Comparison of ENCODE assay signal across 19 cellular contexts in genomic region chr4:141107927-141108326, GRCh38. TPM values are rescaled to one million over a fixed set of nuclear protein-coding genes. Genes with fewer than 3 reads are reported as not detected.
A peak's percentile ranks its signal among the peaks of the same experiment; 100 is the strongest.
DNase-seq lines count a peak whose midpoint lies in the region; ATAC-seq, FAIRE-seq and TF ChIP-seq lines count a peak whose summit lies in the region.
"Had no signal": no experiment of that assay in that cellular context is flagged by ENCODE, and none has a peak within 500 bp of the region (broad histone marks: within the 10 kb centered on the region; RNA-seq: fewer than 3 reads in every experiment).

No MANE protein-coding gene starts in this region.

- no peaks in the 10 kb centered on the region for H4K20me1 ChIP-seq in astrocyte (ENCODE audit: insufficient read depth, low read length)
- H4K20me1 ChIP-seq: BLaER1 had no signal

- no peak overlapping the region for H4K8ac ChIP-seq in mesenchymal stem cell (ENCODE audit: low read length)

- peak; percentile 13 for FAIRE-seq in astrocyte (lab: Jason Lieb, UNC)
- FAIRE-seq: H54, HepG2 had no signal

- no peak overlapping the region for H2AK5ac ChIP-seq in mesenchymal stem cell (ENCODE audit: low read length, severe bottlenecking)

- no peaks in the 10 kb centered on the region for H3K36me3 ChIP-seq in astrocyte (ENCODE audit: insufficient read depth, low read length)
- no peaks in the 10 kb centered on the region for H3K36me3 ChIP-seq in heart left ventricle
- H3K36me3 ChIP-seq in mesenchymal stem cell (ENCODE audit: control insufficient read depth in 1 of 2, insufficient read depth in 2 of 2, low read depth in 1 of 2, low read length in 2 of 2), result no peaks in the 10 kb centered on the region
- H3K36me3 ChIP-seq in WERI-Rb-1, result no peaks in the 10 kb centered on the region
- H3K36me3 ChIP-seq: BLaER1 had no signal

- H2BK120ac ChIP-seq in mesenchymal stem cell (ENCODE audit: low read depth, low read length), result no peak overlapping the region

- H2AFZ ChIP-seq in astrocyte (ENCODE audit: low read depth, low read length) (no peak overlapping the region), mesenchymal stem cell (ENCODE audit: low read depth, low read length) (peak overlapping the region; percentile 27)
- H2AFZ ChIP-seq: GM23338 had no signal

- no peak overlapping the region for H3K4ac ChIP-seq in mesenchymal stem cell (ENCODE audit: low read depth in 1 of 2, low read length in 2 of 2)

- intact Hi-C loops in heart left ventricle (cut with DNase I) (loop anchor here in 1 of 10 donors (5.0 kb wide), 1 partner anchor 36 kb away; no protein-coding TSS in a partner anchor), left ventricle myocardium superior (cut with micrococcal nuclease) (no loop called here)

- DNase-seq in astrocyte (ENCODE audit: low read depth) (no peak), heart left ventricle (no peak), left ventricle myocardium superior (no peak), mesenchymal stem cell (no peak), activated gamma-delta T cell treated with Interleukin-2 at 50 U/mL for 16 hours (no peak), GM03348 (ENCODE audit: low spot score) (no peak), WERI-Rb-1 (no peak)
- no peak for DNase-seq in stimulated activated CD4-positive, alpha-beta T cell treated with anti-CD3 and anti-CD28 coated beads, Interleukin-15, amount 100 ng/mL, for 24 hours
- DNase-seq: 8988T; CD4-positive, alpha-beta memory T cell; DMS153; DMS79; GDM1; HCEC 1CT had no signal

- no peaks in the 10 kb centered on the region for H3K9me3 ChIP-seq in astrocyte (ENCODE audit: insufficient read depth, low read depth, low read length)
- no peaks in the 10 kb centered on the region for H3K9me3 ChIP-seq in heart left ventricle
- H3K9me3 ChIP-seq in mesenchymal stem cell (ENCODE audit: control insufficient read depth, low read length), result no peaks in the 10 kb centered on the region
- no peaks in the 10 kb centered on the region for H3K9me3 ChIP-seq in WERI-Rb-1 (ENCODE audit: severe bottlenecking)
- H3K9me3 ChIP-seq: BLaER1 had no signal

- peaks cover 3% of the 10 kb centered on the region for H3K79me1 ChIP-seq in mesenchymal stem cell (replicated peaks; ENCODE audit: low read length, poor library complexity, severe bottlenecking)

- H2BK15ac ChIP-seq in mesenchymal stem cell (ENCODE audit: low read depth, poor library complexity, severe bottlenecking), result no peak overlapping the region

- no peak overlapping the region for H3K27ac Mint-ChIP-seq in astrocyte (ENCODE audit: unreplicated experiment)
- H3K27ac Mint-ChIP-seq: CD14-positive monocyte; CD4-positive, alpha-beta memory T cell; GM23338 had no signal

- H2BK12ac ChIP-seq in mesenchymal stem cell (ENCODE audit: low read length in 2 of 2), result no peak overlapping the region

- TF ChIP-seq POLR2A in heart left ventricle (IDR thresholded peaks at IDR 0.05), result no peak

- H3K9ac ChIP-seq in astrocyte (ENCODE audit: low read length) (no peak overlapping the region), mesenchymal stem cell (ENCODE audit: low read length) (no peak overlapping the region)
- H3K9ac ChIP-seq: BLaER1 had no signal

- WGBS in heart left ventricle, 4 donors, result 58 to 62% (median 59%) methylated on average over 3 of the region's 3 CpGs
- WGBS in mesenchymal stem cell, result 94% methylated on average over 3 of the region's 3 CpGs

- H3K4me1 ChIP-seq in astrocyte (ENCODE audit: insufficient read depth, low read length) (no peaks in the 10 kb centered on the region), heart left ventricle (peaks cover 0 to 36% (median 3%) of the 10 kb centered on the region in 12 donors), mesenchymal stem cell (ENCODE audit: control insufficient read depth, insufficient read depth, low read depth, low read length) (no peaks in the 10 kb centered on the region)
- H3K4me1 ChIP-seq: BLaER1 had no signal

- no peak overlapping the region for H4K91ac ChIP-seq in mesenchymal stem cell (ENCODE audit: low read length)

- H3K4me3 Mint-ChIP-seq in astrocyte (ENCODE audit: unreplicated experiment), result no peak overlapping the region
- H3K4me3 Mint-ChIP-seq: CD14-positive monocyte; CD4-positive, alpha-beta memory T cell; GM23338 had no signal

- H3K4me2 ChIP-seq in astrocyte (ENCODE audit: low read length) (no peak overlapping the region), mesenchymal stem cell (ENCODE audit: low read length, poor library complexity, severe bottlenecking) (no peak overlapping the region)
- H3K4me2 ChIP-seq: BLaER1, GM23338 had no signal

- H3K14ac ChIP-seq in mesenchymal stem cell (ENCODE audit: low read length in 2 of 2), result no peak overlapping the region

- H3K9me3 Mint-ChIP-seq in astrocyte (ENCODE audit: unreplicated experiment), result no peaks in the 10 kb centered on the region
- H3K9me3 Mint-ChIP-seq: GM23338 had no signal

- H3K27me3 Mint-ChIP-seq in astrocyte (ENCODE audit: low read depth, unreplicated experiment), result no peaks in the 10 kb centered on the region

- TF ChIP-seq CTCF in astrocyte (IDR thresholded peaks at IDR 0.05; ENCODE audit: insufficient read depth, low read depth, low read length), result no peak
- no peak for TF ChIP-seq CTCF in heart left ventricle (IDR thresholded peaks at IDR 0.05)
- no peak for TF ChIP-seq CTCF in WERI-Rb-1 (IDR thresholded peaks at IDR 0.05; ENCODE audit: low read depth, low read length)

- peak; percentile 76 to 91 (median 81) for ATAC-seq in heart left ventricle
- ATAC-seq in left ventricle myocardium superior, result peak; percentile 86
- ATAC-seq: GM23338, HepG2 had no signal

- no peak overlapping the region for H3K23ac ChIP-seq in mesenchymal stem cell (ENCODE audit: low read length in 2 of 2)

- no peaks in the 10 kb centered on the region for H3K79me2 ChIP-seq in astrocyte (ENCODE audit: insufficient read depth, low read length)

- H3K4me3 ChIP-seq in astrocyte (ENCODE audit: insufficient read depth, low read depth, low read length) (no peak overlapping the region), heart left ventricle (no peak overlapping the region), mesenchymal stem cell (ENCODE audit: insufficient read depth in 1 of 2, low read depth in 1 of 2, low read length in 2 of 2) (no peak overlapping the region), WERI-Rb-1 (ENCODE audit: low read depth, low read length) (no peak overlapping the region)
- H3K4me3 ChIP-seq: BLaER1, GM23338 had no signal

- no peak overlapping the region for H3K18ac ChIP-seq in mesenchymal stem cell (ENCODE audit: low read depth in 1 of 2, low read length in 2 of 2)

- no peak overlapping the region for H2BK5ac ChIP-seq in mesenchymal stem cell (ENCODE audit: low read depth, low read length, poor library complexity, severe bottlenecking)

- H3K27me3 ChIP-seq in astrocyte (ENCODE audit: insufficient read depth, low read length), result no peaks in the 10 kb centered on the region
- H3K27me3 ChIP-seq in heart left ventricle, result no peaks in the 10 kb centered on the region
- no peaks in the 10 kb centered on the region for H3K27me3 ChIP-seq in mesenchymal stem cell (ENCODE audit: control insufficient read depth in 1 of 2, insufficient read depth in 1 of 2, low read length in 2 of 2)
- no peaks in the 10 kb centered on the region for H3K27me3 ChIP-seq in WERI-Rb-1 (ENCODE audit: insufficient read depth, low read depth, severe bottlenecking)
- H3K27me3 ChIP-seq: BLaER1 had no signal

- peaks cover 3% of the 10 kb centered on the region for H3K4me1 Mint-ChIP-seq in astrocyte (ENCODE audit: low read depth, unreplicated experiment)
- H3K4me1 Mint-ChIP-seq: CD14-positive monocyte; CD4-positive, alpha-beta memory T cell; GM23338 had no signal

- H3K27ac ChIP-seq in astrocyte (ENCODE audit: low read depth, low read length) (no peak overlapping the region), heart left ventricle (peak overlapping the region in 4 of 12 donors; percentile 2 to 34 (median 14)), mesenchymal stem cell (ENCODE audit: low read length, poor library complexity, severe bottlenecking) (no peak overlapping the region), WERI-Rb-1 (no peak overlapping the region)
- H3K27ac ChIP-seq: BLaER1 had no signal

- no peaks in the 10 kb centered on the region for H3K36me3 Mint-ChIP-seq in astrocyte (ENCODE audit: low read depth, unreplicated experiment)
- H3K36me3 Mint-ChIP-seq: CD14-positive monocyte; CD4-positive, alpha-beta memory T cell had no signal

RNA-seq across cellular contexts. Expression of gene RNF150, which starts 25.3 kb away (rescaled TPM):
- 4.1 and 5.2 TPM in 2 replicates for total RNA-seq in astrocyte
- 100 to 1,000 TPM in 3 of 9 donors, 10 to 100 TPM in 6; 52.0 to 146 (median 73.3) TPM for total RNA-seq in heart left ventricle
- polyA plus RNA-seq in heart left ventricle, result 10 to 100 TPM; 11.9 to 55.9 TPM
- 57.1 TPM for total RNA-seq in left ventricle myocardium superior
- polyA plus RNA-seq in mesenchymal stem cell (2013, experiment 1 of 2), result 2.3 TPM
- polyA plus RNA-seq in mesenchymal stem cell (2013, experiment 2 of 2), result 2.3 TPM
- total RNA-seq: CD4-positive, alpha-beta memory T cell had no signal
- polyA plus RNA-seq: CD4-positive, alpha-beta memory T cell had no signal
